7 cellular contexts compared by ENCODE assay signal in the genomic region with DNA sequence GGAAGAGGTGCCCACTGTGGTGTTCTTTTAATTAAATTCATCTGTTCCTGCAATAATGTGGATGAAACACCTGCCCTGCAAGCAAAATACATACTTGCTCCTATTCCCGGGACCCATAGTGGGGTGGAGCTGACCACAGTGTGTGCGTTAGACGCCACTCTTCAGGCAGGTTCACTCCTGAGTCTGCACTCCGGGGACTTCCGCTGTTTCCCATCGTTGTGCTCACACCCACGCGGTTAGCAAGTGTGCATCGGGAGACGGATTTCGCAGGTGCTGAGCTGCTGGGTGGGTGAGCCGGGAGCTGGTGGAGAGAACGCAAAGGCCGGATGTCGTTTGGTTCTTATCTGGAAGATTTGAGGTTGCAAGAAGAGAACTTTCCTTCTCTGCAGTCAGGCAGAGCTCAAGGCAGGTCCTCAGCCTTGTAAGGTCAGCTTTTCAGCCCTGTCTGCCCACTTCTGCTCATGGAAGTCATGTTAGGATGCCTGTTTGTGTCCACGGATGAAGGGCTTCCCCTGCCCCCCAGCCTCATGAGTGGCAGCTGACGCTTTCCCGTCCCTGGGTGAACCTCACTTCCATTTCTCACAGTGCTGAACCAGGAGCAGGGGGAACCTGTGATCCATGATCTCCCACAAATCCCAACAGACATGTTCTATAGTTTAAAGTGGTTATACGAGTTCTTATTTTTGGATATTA.
DNase-seq lines count a peak whose midpoint lies in the region; ATAC-seq and TF ChIP-seq lines count a peak whose summit lies in the region.
"Not testable (repeated sequence)": the region's sequence is repeated elsewhere in the genome, so short reads cannot be mapped to it uniquely, and the experiment has no call there.

No MANE protein-coding gene starts in this region.

- peak overlapping the region; percentile 75 for H3K9ac ChIP-seq in DND-41 (ENCODE audit: low read depth, low read length)
- not testable (repeated sequence) for H3K9ac ChIP-seq in rectal smooth muscle tissue (ENCODE audit: low read length)

- DNase-seq in DND-41 (peak; percentile 63), NB4 (ENCODE audit: low read depth) (peak; percentile 53), SW480 (ENCODE audit: low spot score) (peak; percentile 61)
- DNase-seq in activated naive CD8-positive, alpha-beta T cell treated with anti-CD3 and anti-CD28 coated beads, Interleukin-2, amount 10 ng/mL, durations not matched to agents 7 days and 5 days; esophagus muscularis mucosa (ENCODE audit: extremely low spot score); naive thymus-derived CD4-positive, alpha-beta T cell: not testable (repeated sequence)

- ATAC-seq in DND-41 (ENCODE audit: insufficient read depth, low read depth), result peak; percentile 81
- peak; percentile 45 for ATAC-seq in activated naive CD8-positive, alpha-beta T cell treated with anti-CD3 and anti-CD28 coated beads, Interleukin-2, amount 10 ng/mL, durations not matched to agents 7 days and 5 days (ENCODE audit: low read depth)
- ATAC-seq in naive thymus-derived CD4-positive, alpha-beta T cell, result not testable (repeated sequence)

- CTCF ChIA-PET in naive thymus-derived CD4-positive, alpha-beta T cell (lab: Charles Lee), result not testable (repeated sequence)

- not testable (repeated sequence) for H3K79me2 ChIP-seq in DND-41 (ENCODE audit: insufficient read depth, low read length)

- not testable (repeated sequence) for H3K4me3 Mint-ChIP-seq in activated naive CD8-positive, alpha-beta T cell treated with anti-CD3 and anti-CD28 coated beads, Interleukin-2, amount 10 ng/mL, durations not matched to agents 7 days and 5 days
- peak overlapping the region in 7 of 10 donors; percentile 8 to 69 (median 45) for H3K4me3 Mint-ChIP-seq in naive thymus-derived CD4-positive, alpha-beta T cell

- intact Hi-C loops in esophagus muscularis mucosa (cut with DNase I), result loop anchor here (10.0 kb wide), 2 partner anchors 194 to 646 kb away; partner anchors contain the start of gene SULF2
- intact Hi-C loops in naive thymus-derived CD4-positive, alpha-beta T cell (cut with micrococcal nuclease), result not testable (repeated sequence)

- peaks cover 92% of the 10 kb centered on the region for H3K4me1 ChIP-seq in DND-41 (ENCODE audit: insufficient read depth, low read length)
- peaks cover 6 to 32% (median 14%) of the 10 kb centered on the region in 4 donors for H3K4me1 ChIP-seq in esophagus muscularis mucosa
- not testable (repeated sequence) for H3K4me1 ChIP-seq in naive thymus-derived CD4-positive, alpha-beta T cell (ENCODE audit: control insufficient read depth in 2 of 2, insufficient read depth in 2 of 2, low read length in 2 of 2)
- H3K4me1 ChIP-seq in rectal smooth muscle tissue (ENCODE audit: control insufficient read depth, insufficient read depth, low read length), result peaks cover 13% of the 10 kb centered on the region

- H3K27ac ChIP-seq in DND-41 (ENCODE audit: low read length), result peak overlapping the region; percentile 100
- peak overlapping the region in 3 of 4 donors; percentile 19 to 76 (median 69) for H3K27ac ChIP-seq in esophagus muscularis mucosa (replicated peaks in 1 of 4)
- not testable (repeated sequence) for H3K27ac ChIP-seq in naive thymus-derived CD4-positive, alpha-beta T cell (ENCODE audit: low read depth, low read length)
- peak overlapping the region; percentile 51 for H3K27ac ChIP-seq in rectal smooth muscle tissue (ENCODE audit: low read depth, low read length)

- H2AFZ ChIP-seq in DND-41 (ENCODE audit: low read depth, low read length), result not testable (repeated sequence)

- not testable (repeated sequence) for H3K4me1 Mint-ChIP-seq in activated naive CD8-positive, alpha-beta T cell treated with anti-CD3 and anti-CD28 coated beads, Interleukin-2, amount 10 ng/mL, durations not matched to agents 7 days and 5 days
- H3K4me1 Mint-ChIP-seq in naive thymus-derived CD4-positive, alpha-beta T cell, result peaks cover 0 to 14% (median 7%) of the 10 kb centered on the region in 7 donors

- POLR2A ChIA-PET in activated naive CD8-positive, alpha-beta T cell treated with anti-CD3 and anti-CD28 coated beads, Interleukin-2, amount 10 ng/mL, durations not matched to agents 7 days and 5 days (lab: Charles Lee); naive thymus-derived CD4-positive, alpha-beta T cell (lab: Charles Lee): not testable (repeated sequence)

- not testable (repeated sequence) for H3K27ac Mint-ChIP-seq in activated naive CD8-positive, alpha-beta T cell treated with anti-CD3 and anti-CD28 coated beads, Interleukin-2, amount 10 ng/mL, durations not matched to agents 7 days and 5 days; naive thymus-derived CD4-positive, alpha-beta T cell

- H3K4me3 ChIP-seq in DND-41 (ENCODE audit: low read depth in 1 of 2, low read length in 2 of 2), result peak overlapping the region in 1 of 2 experiments; percentile 48; a peak in 2 of 4 replicates
- H3K4me3 ChIP-seq in NB4 (ENCODE audit: low read depth, low read length); esophagus muscularis mucosa; naive thymus-derived CD4-positive, alpha-beta T cell (ENCODE audit: low read length); rectal smooth muscle tissue (ENCODE audit: low read length): not testable (repeated sequence)

- not testable (repeated sequence) for H3K9me3 ChIP-seq in DND-41 (ENCODE audit: insufficient read depth, low read length, severe bottlenecking); esophagus muscularis mucosa; naive thymus-derived CD4-positive, alpha-beta T cell (ENCODE audit: control insufficient read depth in 2 of 3, low read length in 3 of 3)

- not testable (repeated sequence) for H3K36me3 ChIP-seq in DND-41 (ENCODE audit: insufficient read depth, low read length); esophagus muscularis mucosa; naive thymus-derived CD4-positive, alpha-beta T cell (ENCODE audit: control insufficient read depth in 2 of 3, insufficient read depth in 3 of 3, low read length in 3 of 3); rectal smooth muscle tissue (ENCODE audit: control insufficient read depth, insufficient read depth, low read length)

- H3K4me2 ChIP-seq in DND-41 (ENCODE audit: insufficient read depth, low read length), result peak overlapping the region; percentile 59

- 90% methylated on average over 2 of the region's 19 CpGs for WGBS in esophagus muscularis mucosa

- not testable (repeated sequence) for TF ChIP-seq POLR2A in NB4 (IDR thresholded peaks at IDR 0.05; ENCODE audit: extremely low read depth, insufficient read length); esophagus muscularis mucosa (IDR thresholded peaks at IDR 0.05; ENCODE audit: low read depth)

- H4K20me1 ChIP-seq in DND-41 (ENCODE audit: insufficient read depth, low read length), result not testable (repeated sequence)

- H3K36me3 Mint-ChIP-seq in activated naive CD8-positive, alpha-beta T cell treated with anti-CD3 and anti-CD28 coated beads, Interleukin-2, amount 10 ng/mL, durations not matched to agents 7 days and 5 days; naive thymus-derived CD4-positive, alpha-beta T cell: not testable (repeated sequence)

- H3K9me3 Mint-ChIP-seq in activated naive CD8-positive, alpha-beta T cell treated with anti-CD3 and anti-CD28 coated beads, Interleukin-2, amount 10 ng/mL, durations not matched to agents 7 days and 5 days; naive thymus-derived CD4-positive, alpha-beta T cell: not testable (repeated sequence)

- TF ChIP-seq CTCF in DND-41 (IDR thresholded peaks at IDR 0.05; ENCODE audit: borderline replicate concordance, extremely low read depth, low read length, poor library complexity, severe bottlenecking); NB4 (IDR thresholded peaks at IDR 0.05; ENCODE audit: low read depth, low read length); esophagus muscularis mucosa (IDR thresholded peaks at IDR 0.05): not testable (repeated sequence)

- TF ChIP-seq EP300 in esophagus muscularis mucosa (IDR thresholded peaks at IDR 0.05), result not testable (repeated sequence)

- H3K27me3 Mint-ChIP-seq in activated naive CD8-positive, alpha-beta T cell treated with anti-CD3 and anti-CD28 coated beads, Interleukin-2, amount 10 ng/mL, durations not matched to agents 7 days and 5 days, result not testable (repeated sequence)
- H3K27me3 Mint-ChIP-seq in naive thymus-derived CD4-positive, alpha-beta T cell, result peaks cover 11 to 29% (median 21%) of the 10 kb centered on the region in 5 donors

- H3K27me3 ChIP-seq in DND-41 (ENCODE audit: insufficient read depth, low read length, poor library complexity); esophagus muscularis mucosa; naive thymus-derived CD4-positive, alpha-beta T cell (ENCODE audit: control insufficient read depth in 2 of 2, insufficient read depth in 2 of 2, low read length in 2 of 2); rectal smooth muscle tissue (ENCODE audit: control insufficient read depth, insufficient read depth, low read length): not testable (repeated sequence)
